ENCODE assay signal across 18 cellular contexts in the genomic region with DNA sequence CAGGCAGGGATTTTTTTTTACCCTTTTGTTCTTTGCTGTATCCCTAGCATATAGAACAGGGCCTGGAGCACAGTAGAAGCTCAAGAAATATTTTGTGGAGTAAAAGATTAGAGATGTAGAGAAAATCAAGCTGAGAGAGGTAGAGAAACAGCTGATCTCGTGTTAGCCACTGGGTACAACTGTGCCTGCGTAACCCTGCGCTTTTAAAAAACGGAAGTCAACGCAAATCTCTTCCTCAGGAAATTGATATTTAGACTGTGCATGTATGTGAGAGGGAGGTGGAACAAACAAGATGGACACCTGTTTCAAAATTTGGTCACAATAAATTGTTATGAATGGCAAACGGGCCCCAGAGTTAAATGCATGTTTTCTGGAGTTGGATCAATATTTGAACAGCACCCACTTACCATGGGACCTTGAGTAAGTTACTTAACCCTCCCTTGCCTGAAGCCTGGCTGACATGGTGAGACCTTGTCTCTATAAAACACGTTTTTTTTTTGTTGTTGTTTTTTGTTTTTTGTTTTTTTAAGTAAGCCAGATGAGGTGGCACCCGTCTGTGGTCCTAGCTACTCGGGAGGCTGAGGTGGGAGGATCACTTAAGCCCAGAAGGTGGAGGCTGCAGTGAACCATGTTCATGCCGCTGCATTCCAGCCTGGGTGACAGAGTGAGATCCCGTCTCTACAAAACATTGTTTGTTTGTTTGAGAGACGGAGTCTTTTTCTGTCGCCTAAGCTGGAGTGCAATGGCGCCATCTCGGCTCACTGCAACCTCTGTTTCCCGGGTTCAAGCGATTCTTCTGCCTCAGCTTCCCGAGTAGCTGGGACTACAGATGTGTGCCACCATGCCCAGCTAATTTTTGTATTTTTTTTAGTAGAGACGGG. TPM values are rescaled to one million over a fixed set of nuclear protein-coding genes. Genes with fewer than 3 reads are reported as not detected.
DNase-seq lines count a peak whose midpoint lies in the region; ATAC-seq and FAIRE-seq lines count a peak whose summit lies in the region.
"Had no signal": no experiment of that assay in that cellular context is flagged by ENCODE, and none has a peak within 500 bp of the region (broad histone marks: within the 10 kb centered on the region; RNA-seq: fewer than 3 reads in every experiment).

No MANE protein-coding gene starts in this region.

- H3K27me3 ChIP-seq in naive thymus-derived CD4-positive, alpha-beta T cell (ENCODE audit: control insufficient read depth in 2 of 2, insufficient read depth in 2 of 2, low read length in 2 of 2): no peaks in the 10 kb centered on the region
- H3K27me3 ChIP-seq: BE2C, brain microvascular endothelial cell, hepatocyte had no signal

- H3K36me3 ChIP-seq in naive thymus-derived CD4-positive, alpha-beta T cell (ENCODE audit: control insufficient read depth in 2 of 3, insufficient read depth in 3 of 3, low read length in 3 of 3): no peaks in the 10 kb centered on the region
- H3K36me3 ChIP-seq: BE2C, brain microvascular endothelial cell had no signal

- no peak for FAIRE-seq in frontal cortex (lab: Jason Lieb, UNC)
- FAIRE-seq: small intestine had no signal

- DNase-seq in DMS153 treated with DMSO at 0.1 percent for 48 hours (lab: John Stamatoyannopoulos, UW; ENCODE audit: unreplicated experiment): peak; percentile 42
- DNase-seq in MV-4-11 (lab: John Stamatoyannopoulos, UW): peak; percentile 77
- DNase-seq in T-helper 17 cell: no peak
- peak in 4 of 9 donors; percentile 25 to 46 (median 34) for DNase-seq in naive thymus-derived CD4-positive, alpha-beta T cell
- no peak for DNase-seq in activated T-helper 1 cell treated with anti-CD3 and anti-CD28 coated beads, Interleukin-12 subunit alpha, Interleukin-12 subunit beta, Interleukin-2, Interleukin-4 antibody, amounts not matched to agents 30 ng/mL and 10 ng/mL and 1 ng/mL, durations not matched to agents 14 hours and 24 hours and 36 hours (ENCODE audit: low spot score)
- DNase-seq in frontal cortex (ENCODE audit: low spot score in 2 of 2): no peak
- DNase-seq: activated naive CD4-positive, alpha-beta T cell treated with anti-CD3 and anti-CD28 coated beads for 36 hours; BE2C; brain microvascular endothelial cell; DND-41; dorsolateral prefrontal cortex; NCI-H2029 treated with DMSO at 0.1 percent for 48 hours; small intestine; stimulated activated naive CD4-positive, alpha-beta T cell treated with Interleukin-2 at 50 U/mL for 16 hours had no signal

- POLR2A ChIA-PET in naive thymus-derived CD4-positive, alpha-beta T cell (lab: Charles Lee): interaction anchor here (0.6 to 0.7 kb wide), 2 partner anchors 11 to 94 kb away, joined by 3 to 4 read pairs; no protein-coding TSS in a partner anchor

- H3K4me1 ChIP-seq in naive thymus-derived CD4-positive, alpha-beta T cell (ENCODE audit: control insufficient read depth in 2 of 2, insufficient read depth in 2 of 2, low read length in 2 of 2): peaks cover 5 to 18% of the 10 kb centered on the region in 2 donors
- H3K4me1 ChIP-seq: BE2C, parathyroid adenoma had no signal

- peaks cover 7% of the 10 kb centered on the region for H3K27me3 Mint-ChIP-seq in T-helper 17 cell
- peaks cover 0 to 29% (median 0%) of the 10 kb centered on the region in 5 donors for H3K27me3 Mint-ChIP-seq in naive thymus-derived CD4-positive, alpha-beta T cell
- peaks cover 22% of the 10 kb centered on the region for H3K27me3 Mint-ChIP-seq in activated T-helper 1 cell treated with anti-CD3 and anti-CD28 coated beads, Interleukin-12 subunit alpha, Interleukin-12 subunit beta, Interleukin-2, Interleukin-4 antibody, amounts not matched to agents 30 ng/mL and 10 ng/mL and 1 ng/mL, durations not matched to agents 14 hours and 24 hours and 36 hours (ENCODE audit: insufficient read depth)

- H3K4me3 ChIP-seq in naive thymus-derived CD4-positive, alpha-beta T cell (ENCODE audit: low read length): no peak overlapping the region
- H3K4me3 ChIP-seq: dorsolateral prefrontal cortex, hepatocyte had no signal

- H3K4me3 Mint-ChIP-seq in T-helper 17 cell: no peak overlapping the region
- peak overlapping the region in 4 of 10 donors; percentile 19 to 38 (median 20) for H3K4me3 Mint-ChIP-seq in naive thymus-derived CD4-positive, alpha-beta T cell
- no peak overlapping the region for H3K4me3 Mint-ChIP-seq in activated T-helper 1 cell treated with anti-CD3 and anti-CD28 coated beads, Interleukin-12 subunit alpha, Interleukin-12 subunit beta, Interleukin-2, Interleukin-4 antibody, amounts not matched to agents 30 ng/mL and 10 ng/mL and 1 ng/mL, durations not matched to agents 14 hours and 24 hours and 36 hours
- H3K4me3 Mint-ChIP-seq: activated naive CD4-positive, alpha-beta T cell treated with anti-CD3 and anti-CD28 coated beads for 36 hours; type B pancreatic cell had no signal

- H3K4me1 Mint-ChIP-seq in T-helper 17 cell: peaks cover 7% of the 10 kb centered on the region
- peaks cover 7 to 22% (median 16%) of the 10 kb centered on the region in 7 donors for H3K4me1 Mint-ChIP-seq in naive thymus-derived CD4-positive, alpha-beta T cell
- H3K4me1 Mint-ChIP-seq in activated T-helper 1 cell treated with anti-CD3 and anti-CD28 coated beads, Interleukin-12 subunit alpha, Interleukin-12 subunit beta, Interleukin-2, Interleukin-4 antibody, amounts not matched to agents 30 ng/mL and 10 ng/mL and 1 ng/mL, durations not matched to agents 14 hours and 24 hours and 36 hours (ENCODE audit: low read depth): no peaks in the 10 kb centered on the region

- no peaks in the 10 kb centered on the region for H3K9me3 ChIP-seq in T-helper 17 cell (ENCODE audit: control insufficient read depth, low read length, poor library complexity, severe bottlenecking)
- H3K9me3 ChIP-seq in naive thymus-derived CD4-positive, alpha-beta T cell (ENCODE audit: control insufficient read depth in 2 of 3, low read length in 3 of 3): peaks cover 0 to 5% (median 0%) of the 10 kb centered on the region in 3 experiments
- H3K9me3 ChIP-seq: BE2C had no signal

- CTCF ChIA-PET in naive thymus-derived CD4-positive, alpha-beta T cell (lab: Charles Lee): interaction anchor here (0.6 to 1.8 kb wide), 2 partner anchors 10 to 83 kb away, joined by 4 read pairs; no protein-coding TSS in a partner anchor

- no peak overlapping the region for H3K27ac Mint-ChIP-seq in T-helper 17 cell
- peak overlapping the region in 1 of 9 donors; percentile 46 for H3K27ac Mint-ChIP-seq in naive thymus-derived CD4-positive, alpha-beta T cell
- H3K27ac Mint-ChIP-seq in activated T-helper 1 cell treated with anti-CD3 and anti-CD28 coated beads, Interleukin-12 subunit alpha, Interleukin-12 subunit beta, Interleukin-2, Interleukin-4 antibody, amounts not matched to agents 30 ng/mL and 10 ng/mL and 1 ng/mL, durations not matched to agents 14 hours and 24 hours and 36 hours: no peak overlapping the region
- H3K27ac Mint-ChIP-seq: activated naive CD4-positive, alpha-beta T cell treated with anti-CD3 and anti-CD28 coated beads for 36 hours; type B pancreatic cell had no signal

- no peak overlapping the region for H3K27ac ChIP-seq in naive thymus-derived CD4-positive, alpha-beta T cell (ENCODE audit: low read depth, low read length)
- H3K27ac ChIP-seq: brain microvascular endothelial cell, hepatocyte, parathyroid adenoma had no signal

- intact Hi-C loops in naive thymus-derived CD4-positive, alpha-beta T cell (cut with micrococcal nuclease): loop anchor here in 1 of 2 donors (10.0 kb wide), 1 partner anchor 513 kb away; a partner anchor contains a TSS
- intact Hi-C loops in activated T-helper 1 cell treated with anti-CD3 and anti-CD28 coated beads, Interleukin-12 subunit alpha, Interleukin-12 subunit beta, Interleukin-2, Interleukin-4 antibody, amounts not matched to agents 30 ng/mL and 10 ng/mL and 1 ng/mL, durations not matched to agents 14 hours and 24 hours and 36 hours (cut with micrococcal nuclease): no loop called here

- no peaks in the 10 kb centered on the region for H3K36me3 Mint-ChIP-seq in T-helper 17 cell (ENCODE audit: low read depth)
- H3K36me3 Mint-ChIP-seq in naive thymus-derived CD4-positive, alpha-beta T cell: peaks cover 0 to 3% (median 0%) of the 10 kb centered on the region in 5 donors
- no peaks in the 10 kb centered on the region for H3K36me3 Mint-ChIP-seq in activated T-helper 1 cell treated with anti-CD3 and anti-CD28 coated beads, Interleukin-12 subunit alpha, Interleukin-12 subunit beta, Interleukin-2, Interleukin-4 antibody, amounts not matched to agents 30 ng/mL and 10 ng/mL and 1 ng/mL, durations not matched to agents 14 hours and 24 hours and 36 hours (ENCODE audit: low read depth)
- H3K36me3 Mint-ChIP-seq: type B pancreatic cell had no signal

- ATAC-seq in T-helper 17 cell (peak; percentile 59), GM18502 (IDR thresholded peaks at IDR 0.05; ENCODE audit: poor library complexity, unreplicated experiment) (no peak)
- ATAC-seq in naive thymus-derived CD4-positive, alpha-beta T cell: peak; percentile 65

- H3K9me3 Mint-ChIP-seq in naive thymus-derived CD4-positive, alpha-beta T cell: peaks cover 0 to 8% (median 1%) of the 10 kb centered on the region in 11 donors
- no peaks in the 10 kb centered on the region for H3K9me3 Mint-ChIP-seq in activated T-helper 1 cell treated with anti-CD3 and anti-CD28 coated beads, Interleukin-12 subunit alpha, Interleukin-12 subunit beta, Interleukin-2, Interleukin-4 antibody, amounts not matched to agents 30 ng/mL and 10 ng/mL and 1 ng/mL, durations not matched to agents 14 hours and 24 hours and 36 hours
- H3K9me3 Mint-ChIP-seq: type B pancreatic cell had no signal

RNA-seq across cellular contexts. Expression of a gene that starts 3.3 kb away (rescaled TPM):
- total RNA-seq in T-helper 17 cell (1 to 10 TPM; 7.3 to 9.9 TPM), frontal cortex (3.3 TPM)
- total RNA-seq in naive thymus-derived CD4-positive, alpha-beta T cell: 1 to 10 TPM; 5.1 to 9.5 (median 8.4) TPM
- polyA plus RNA-seq in naive thymus-derived CD4-positive, alpha-beta T cell: 10 to 100 TPM in 1 of 2 donors, 1 to 10 TPM in 1; 5.9 to 14.8 TPM
- 7.3 and 7.9 TPM in 2 replicates for total RNA-seq in activated T-helper 1 cell treated with anti-CD3 and anti-CD28 coated beads, Interleukin-12 subunit alpha, Interleukin-12 subunit beta, Interleukin-2, Interleukin-4 antibody, amounts not matched to agents 30 ng/mL and 10 ng/mL and 1 ng/mL, durations not matched to agents 14 hours and 24 hours and 36 hours

RNA-seq across cellular contexts. Expression of a gene that starts 12.9 kb away (rescaled TPM):
- total RNA-seq in T-helper 17 cell (1 to 10 TPM; 2.6 to 2.9 TPM), frontal cortex (0.82 TPM)
- 1 to 10 TPM; 3.4 to 4.2 (median 4.0) TPM for total RNA-seq in naive thymus-derived CD4-positive, alpha-beta T cell
- polyA plus RNA-seq in naive thymus-derived CD4-positive, alpha-beta T cell: 1 to 10 TPM; 5.9 to 7.3 TPM
- total RNA-seq in activated T-helper 1 cell treated with anti-CD3 and anti-CD28 coated beads, Interleukin-12 subunit alpha, Interleukin-12 subunit beta, Interleukin-2, Interleukin-4 antibody, amounts not matched to agents 30 ng/mL and 10 ng/mL and 1 ng/mL, durations not matched to agents 14 hours and 24 hours and 36 hours: 3.2 and 3.9 TPM in 2 replicates

RNA-seq across cellular contexts. Expression of a gene that starts 31.7 kb away (rescaled TPM):
- not detected for total RNA-seq in T-helper 17 cell
- total RNA-seq in naive thymus-derived CD4-positive, alpha-beta T cell: not detected
- polyA plus RNA-seq in naive thymus-derived CD4-positive, alpha-beta T cell: not detected
- total RNA-seq in activated T-helper 1 cell treated with anti-CD3 and anti-CD28 coated beads, Interleukin-12 subunit alpha, Interleukin-12 subunit beta, Interleukin-2, Interleukin-4 antibody, amounts not matched to agents 30 ng/mL and 10 ng/mL and 1 ng/mL, durations not matched to agents 14 hours and 24 hours and 36 hours: not detected in 2 replicates
- 0.41 TPM for total RNA-seq in frontal cortex
- total RNA-seq: activated naive CD4-positive, alpha-beta T cell treated with anti-CD3 and anti-CD28 coated beads for 36 hours had no signal

RNA-seq across cellular contexts. Expression of a gene that starts 32.2 kb away (rescaled TPM):
- total RNA-seq in T-helper 17 cell (1 to 10 TPM; 7.1 to 7.5 TPM), frontal cortex (30.6 TPM)
- 10 to 100 TPM in 4 of 5 experiments, 1 to 10 TPM in 1; 2.6 to 31.0 (median 13.7) TPM for total RNA-seq in naive thymus-derived CD4-positive, alpha-beta T cell
- polyA plus RNA-seq in naive thymus-derived CD4-positive, alpha-beta T cell: 1 to 10 TPM in 1 of 2 donors, under 1 TPM in 1; 0.92 to 1.0 TPM
- 2.0 TPM in 2 replicates for total RNA-seq in activated T-helper 1 cell treated with anti-CD3 and anti-CD28 coated beads, Interleukin-12 subunit alpha, Interleukin-12 subunit beta, Interleukin-2, Interleukin-4 antibody, amounts not matched to agents 30 ng/mL and 10 ng/mL and 1 ng/mL, durations not matched to agents 14 hours and 24 hours and 36 hours

RNA-seq across cellular contexts. Expression of a gene that starts 41.1 kb away (rescaled TPM):
- 10 to 100 TPM; 55.8 to 64.1 TPM for total RNA-seq in T-helper 17 cell
- total RNA-seq in naive thymus-derived CD4-positive, alpha-beta T cell: 10 to 100 TPM; 17.6 to 87.4 (median 84.3) TPM
- 10 to 100 TPM in 1 of 2 donors, 1 to 10 TPM in 1; 10.0 to 19.6 TPM for polyA plus RNA-seq in naive thymus-derived CD4-positive, alpha-beta T cell
- 10.7 and 14.4 TPM in 2 replicates for total RNA-seq in activated T-helper 1 cell treated with anti-CD3 and anti-CD28 coated beads, Interleukin-12 subunit alpha, Interleukin-12 subunit beta, Interleukin-2, Interleukin-4 antibody, amounts not matched to agents 30 ng/mL and 10 ng/mL and 1 ng/mL, durations not matched to agents 14 hours and 24 hours and 36 hours
- total RNA-seq in frontal cortex: 2.9 TPM

Comparison
In these comparisons a context has a peak if more than half of its experiments do, and no peak if none do; other contexts are left out.
1. DNase-seq: peak in DMS153 treated with DMSO at 0.1 percent for 48 hours (single experiment) and MV-4-11 (single experiment); none in T-helper 17 cell (0 of 3), activated T-helper 1 cell treated with anti-CD3 and anti-CD28 coated beads, Interleukin-12 subunit alpha, Interleukin-12 subunit beta, Interleukin-2, Interleukin-4 antibody, amounts not matched to agents 30 ng/mL and 10 ng/mL and 1 ng/mL, durations not matched to agents 14 hours and 24 hours and 36 hours (single experiment) and frontal cortex (0 of 2).